In genomic region chr12:120800665-120801064, GRCh38 we compare ENCODE assay signal across 16 cellular contexts.
DNase-seq lines count a peak whose midpoint lies in the region; ATAC-seq, FAIRE-seq and TF ChIP-seq lines count a peak whose summit lies in the region.
"Had no signal": no experiment of that assay in that cellular context is flagged by ENCODE, and none has a peak within 500 bp of the region (broad histone marks: within the 10 kb centered on the region; RNA-seq: fewer than 3 reads in every experiment).

No MANE protein-coding gene starts in this region.

- H2AFZ ChIP-seq in GM23338 = no peak overlapping the region

- no peak overlapping the region for H3K27ac Mint-ChIP-seq in GM23338
- peak overlapping the region; percentile 83 for H3K27ac Mint-ChIP-seq in activated CD4-positive, alpha-beta memory T cell treated with anti-CD3 and anti-CD28 coated beads for 36 hours

- no peak overlapping the region for H3K4me3 Mint-ChIP-seq in GM23338
- no peak overlapping the region for H3K4me3 Mint-ChIP-seq in activated CD4-positive, alpha-beta memory T cell treated with anti-CD3 and anti-CD28 coated beads for 36 hours

- no peak overlapping the region for H3K4me3 ChIP-seq in GM23338
- H3K4me3 ChIP-seq: BLaER1, left ventricle myocardium inferior, vagina had no signal

- H3K9me2 ChIP-seq in GM23338 (ENCODE audit: insufficient read depth) = no peaks in the 10 kb centered on the region

- peaks cover 24% of the 10 kb centered on the region; the same call in 2 of the 3 replicates for H3K4me1 Mint-ChIP-seq in GM23338
- peaks cover 63% of the 10 kb centered on the region for H3K4me1 Mint-ChIP-seq in activated CD4-positive, alpha-beta memory T cell treated with anti-CD3 and anti-CD28 coated beads for 36 hours (ENCODE audit: low read depth)

- no peak for TF ChIP-seq CTCF in GM23338 (conservative IDR thresholded peaks at IDR 0.05; ENCODE audit: low read depth in 2 of 2)

- peaks cover 16% of the 10 kb centered on the region for H3K79me2 ChIP-seq in GM23338 (replicated peaks; ENCODE audit: insufficient read depth)

- no peak for DNase-seq in GM12891 (ENCODE audit: insufficient read length, low spot score)
- DNase-seq in GM23338 (ENCODE audit: low spot score) = no peak
- DNase-seq in activated CD4-positive, alpha-beta memory T cell treated with anti-CD3 and anti-CD28 coated beads for 36 hours = no peak
- peak; percentile 72 for DNase-seq in kidney tubule cell (ENCODE audit: low spot score)
- no peak for DNase-seq in EL
- DNase-seq in NOMO-1 treated with dmso at 0.1 percent for 144 hours (lab: John Stamatoyannopoulos, UW; ENCODE audit: unreplicated experiment) = no peak
- DNase-seq in DMS153 (lab: John Stamatoyannopoulos, UW) = no peak
- DNase-seq: aorta, DMS53, left ventricle myocardium inferior, NCI-H187, NCI-H510A had no signal

- intact Hi-C loops in activated CD4-positive, alpha-beta memory T cell treated with anti-CD3 and anti-CD28 coated beads for 36 hours (cut with micrococcal nuclease) = no loop called here

- peaks cover 16% of the 10 kb centered on the region for H3K36me3 Mint-ChIP-seq in GM23338 (ENCODE audit: low read depth)
- H3K36me3 Mint-ChIP-seq in activated CD4-positive, alpha-beta memory T cell treated with anti-CD3 and anti-CD28 coated beads for 36 hours = peaks cover 19% of the 10 kb centered on the region

- H3K36me3 ChIP-seq in GM23338 (ENCODE audit: insufficient read depth) = no peaks in the 10 kb centered on the region
- H3K36me3 ChIP-seq: vagina, WERI-Rb-1 had no signal

- no peak for ATAC-seq in GM23338
- ATAC-seq: Panc1 had no signal

- no peak for TF ChIP-seq POLR2A in GM12891 (IDR thresholded peaks at IDR 0.05; ENCODE audit: low read depth, low read length)

- H3K9me3 Mint-ChIP-seq in GM23338 = peaks cover 15% of the 10 kb centered on the region
- H3K9me3 Mint-ChIP-seq in activated CD4-positive, alpha-beta memory T cell treated with anti-CD3 and anti-CD28 coated beads for 36 hours = peaks cover 16% of the 10 kb centered on the region

- peaks cover 18% of the 10 kb centered on the region for H3K4me1 ChIP-seq in GM23338 (ENCODE audit: insufficient read depth)

- no peaks in the 10 kb centered on the region for H3F3A ChIP-seq in GM23338 (replicated peaks; ENCODE audit: low read depth)

- H3K4me2 ChIP-seq in GM23338 = peak overlapping the region; percentile 63; the same call in 1 of the 2 replicates
- H3K4me2 ChIP-seq: BLaER1 had no signal

- H4K20me1 ChIP-seq in GM23338 (replicated peaks; ENCODE audit: insufficient read depth) = no peaks in the 10 kb centered on the region

- FAIRE-seq in GM12891 (lab: Jason Lieb, UNC) = peak; percentile 79

- CTCF ChIA-PET in activated CD4-positive, alpha-beta memory T cell treated with anti-CD3 and anti-CD28 coated beads for 36 hours (lab: Charles Lee) = interaction anchor here (1.1 to 3.4 kb wide), 3 partner anchors 17 to 171 kb away, joined by 3 to 21 read pairs (median 5); no protein-coding TSS in a partner anchor

- peaks cover 4% of the 10 kb centered on the region for H3K27me3 Mint-ChIP-seq in GM23338 (ENCODE audit: insufficient read depth, low read depth, poor library complexity)
- H3K27me3 Mint-ChIP-seq in activated CD4-positive, alpha-beta memory T cell treated with anti-CD3 and anti-CD28 coated beads for 36 hours = no peaks in the 10 kb centered on the region

- H3K27ac ChIP-seq in GM23338 (ENCODE audit: low read depth) = peak overlapping the region; percentile 39; the same call in 1 of the 2 replicates
- H3K27ac ChIP-seq: BLaER1, left ventricle myocardium inferior, vagina had no signal

- POLR2A ChIA-PET in activated CD4-positive, alpha-beta memory T cell treated with anti-CD3 and anti-CD28 coated beads for 36 hours (lab: Charles Lee) = interaction anchor here (1.2 to 1.5 kb wide), 2 partner anchors 15 to 171 kb away, joined by 3 to 4 read pairs; no protein-coding TSS in a partner anchor

- H3K27me3 ChIP-seq in GM23338 (ENCODE audit: insufficient read depth) = no peaks in the 10 kb centered on the region
- H3K27me3 ChIP-seq: BLaER1, vagina had no signal

TF ChIP-seq in GM12891, 5 proteins besides CTCF, POLR2A, EP300 and RAD21:
- no peak for TF ChIP-seq POLR2AphosphoS5 (IDR thresholded peaks at IDR 0.05; ENCODE audit: low read depth, low read length)
- TF ChIP-seq SPI1 (IDR thresholded peaks at IDR 0.05; ENCODE audit: low read depth, low read length) = no peak
- TF ChIP-seq TAF1 (IDR thresholded peaks at IDR 0.05; ENCODE audit: low read depth, low read length) = no peak
- TF ChIP-seq POU2F2 (IDR thresholded peaks at IDR 0.05; ENCODE audit: low read depth, low read length) = no peak
- TF ChIP-seq PAX5 (IDR thresholded peaks at IDR 0.05; ENCODE audit: insufficient read depth, low read length, severe bottlenecking) = no peak

TF ChIP-seq in GM23338, 12 proteins besides CTCF, POLR2A, EP300 and RAD21 (continues in another document):
- TF ChIP-seq EZH2 (IDR thresholded peaks at IDR 0.05; ENCODE audit: low read depth, unreplicated experiment) (no peak), CREB1 (CRISPR knock-in tag; IDR thresholded peaks at IDR 0.05; ENCODE audit: low read depth) (no peak), ZNF462 (CRISPR knock-in tag; IDR thresholded peaks at IDR 0.05) (no peak), ZNF114 (CRISPR knock-in tag; IDR thresholded peaks at IDR 0.05) (no peak), NANOG (IDR thresholded peaks at IDR 0.05; ENCODE audit: borderline replicate concordance) (no peak), POLR2AphosphoS5 (IDR thresholded peaks at IDR 0.05; ENCODE audit: low read depth) (no peak), ZNF331 (CRISPR knock-in tag; IDR thresholded peaks at IDR 0.05; ENCODE audit: low read depth) (no peak), STAT1 (IDR thresholded peaks at IDR 0.05; ENCODE audit: unreplicated experiment) (no peak), EZH2phosphoT487 (IDR thresholded peaks at IDR 0.05; ENCODE audit: unreplicated experiment) (no peak)
- TF ChIP-seq, protein P1, sequence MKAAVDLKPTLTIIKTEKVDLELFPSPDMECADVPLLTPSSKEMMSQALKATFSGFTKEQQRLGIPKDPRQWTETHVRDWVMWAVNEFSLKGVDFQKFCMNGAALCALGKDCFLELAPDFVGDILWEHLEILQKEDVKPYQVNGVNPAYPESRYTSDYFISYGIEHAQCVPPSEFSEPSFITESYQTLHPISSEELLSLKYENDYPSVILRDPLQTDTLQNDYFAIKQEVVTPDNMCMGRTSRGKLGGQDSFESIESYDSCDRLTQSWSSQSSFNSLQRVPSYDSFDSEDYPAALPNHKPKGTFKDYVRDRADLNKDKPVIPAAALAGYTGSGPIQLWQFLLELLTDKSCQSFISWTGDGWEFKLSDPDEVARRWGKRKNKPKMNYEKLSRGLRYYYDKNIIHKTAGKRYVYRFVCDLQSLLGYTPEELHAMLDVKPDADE (IDR thresholded peaks at IDR 0.05) = no peak
